Comparison of ENCODE assay signal across 20 cellular contexts in the genomic region with DNA sequence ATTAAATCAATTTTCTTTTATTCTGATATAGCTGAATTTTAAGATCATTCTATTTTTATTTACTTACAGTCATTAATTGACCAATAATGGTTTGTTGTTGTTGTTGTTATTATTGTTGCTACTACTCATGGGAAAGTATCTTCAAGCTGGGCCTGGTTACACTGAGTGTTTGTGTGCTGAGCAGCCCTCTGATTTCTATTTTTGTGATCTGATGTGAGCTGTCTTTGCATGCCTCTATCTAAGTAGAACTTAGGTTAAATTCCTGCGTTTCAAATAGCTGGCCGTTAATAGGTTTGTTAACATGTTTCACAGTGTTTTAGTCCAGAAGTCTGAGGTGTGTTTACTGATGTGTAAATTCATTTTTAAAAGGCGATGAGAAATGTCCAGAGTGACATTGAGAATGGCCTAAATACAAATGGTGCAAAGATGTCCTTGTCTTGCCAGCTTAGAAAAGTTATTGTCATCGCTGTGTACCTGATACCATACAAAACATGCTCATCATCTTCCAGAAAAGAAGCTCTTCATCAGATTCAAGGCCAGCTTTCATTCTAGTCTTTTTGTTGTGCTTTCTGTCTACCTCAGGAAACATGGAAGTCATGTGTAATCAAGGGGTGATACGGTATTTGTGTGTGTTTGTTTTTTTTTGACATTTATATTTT.
"Had no signal": no experiment of that assay in that cellular context is flagged by ENCODE, and none has a peak within 500 bp of the region (broad histone marks: within the 10 kb centered on the region; RNA-seq: fewer than 3 reads in every experiment).

No MANE protein-coding gene starts in this region.

- H3K9me3 ChIP-seq: adrenal gland, breast epithelium, lower lobe of right lung, prostate gland, spleen had no signal

- H3K27me3 ChIP-seq: adrenal gland, breast epithelium, spleen had no signal

- H3K9me3 Mint-ChIP-seq: activated CD4-positive, alpha-beta T cell treated with anti-CD3 and anti-CD28 coated beads, Interleukin-2, amount 10 ng/mL, durations not matched to agents 7 days and 5 days; activated naive CD4-positive, alpha-beta T cell treated with anti-CD3 and anti-CD28 coated beads, Interleukin-2, amount 50 U/mL, for 72 hours had no signal

- H3K27ac Mint-ChIP-seq: activated CD4-positive, alpha-beta T cell treated with anti-CD3 and anti-CD28 coated beads, Interleukin-2, amount 10 ng/mL, durations not matched to agents 7 days and 5 days; activated CD8-positive, alpha-beta T cell treated with anti-CD3 and anti-CD28 coated beads, Interleukin-2, amount 10 ng/mL, durations not matched to agents 7 days and 5 days had no signal

- FAIRE-seq: astrocyte, frontal cortex had no signal

- H3K36me3 ChIP-seq: breast epithelium, prostate gland had no signal

- H3K4me3 Mint-ChIP-seq: activated CD4-positive, alpha-beta T cell treated with anti-CD3 and anti-CD28 coated beads, Interleukin-2, amount 10 ng/mL, durations not matched to agents 7 days and 5 days; activated CD8-positive, alpha-beta T cell treated with anti-CD3 and anti-CD28 coated beads, Interleukin-2, amount 10 ng/mL, durations not matched to agents 7 days and 5 days had no signal

- H3K27ac ChIP-seq: adrenal gland, breast epithelium, lower lobe of right lung, prostate gland had no signal

- ATAC-seq: activated CD4-positive, CD25-positive, alpha-beta regulatory T cell treated with anti-CD3 and anti-CD28 coated beads, Interleukin-2, amount 50 U/mL, for 24 hours; activated CD8-positive, alpha-beta T cell treated with anti-CD3 and anti-CD28 coated beads, Interleukin-2, amount 10 ng/mL, durations not matched to agents 7 days and 5 days; activated naive CD4-positive, alpha-beta T cell treated with anti-CD3 and anti-CD28 coated beads, Interleukin-2, amount 50 U/mL, for 72 hours; lower lobe of right lung; sciatic nerve had no signal

- H3K4me3 ChIP-seq: adrenal gland, breast epithelium, lower lobe of right lung, prostate gland, spleen had no signal

- DNase-seq: activated CD4-positive, alpha-beta T cell treated with anti-CD3 and anti-CD28 coated beads, Interleukin-2, amount 10 ng/mL, durations not matched to agents 7 days and 5 days; activated CD8-positive, alpha-beta memory T cell treated with anti-CD3 and anti-CD28 coated beads, Interleukin-2, amount 50 U/mL, for 48 hours; activated CD8-positive, alpha-beta T cell treated with anti-CD3 and anti-CD28 coated beads, Interleukin-2, amount 10 ng/mL, durations not matched to agents 7 days and 5 days; activated gamma-delta T cell; adrenal gland; cerebellar nuclear complex; cortex of kidney; effector CD4-positive, alpha-beta T cell; head of caudate nucleus; lower lobe of right lung; occipital lobe; spleen; stimulated activated naive CD4-positive, alpha-beta T cell had no signal

- H3K27me3 Mint-ChIP-seq: activated CD4-positive, alpha-beta T cell treated with anti-CD3 and anti-CD28 coated beads, Interleukin-2, amount 10 ng/mL, durations not matched to agents 7 days and 5 days had no signal

- H3K4me1 ChIP-seq: breast epithelium had no signal
